8 cellular contexts compared by ENCODE assay signal in genomic region chr1:145465405-145466144, GRCh38. TPM values are rescaled to one million over a fixed set of nuclear protein-coding genes. Genes with fewer than 3 reads are reported as not detected.
DNase-seq lines count a peak whose midpoint lies in the region; TF ChIP-seq lines count a peak whose summit lies in the region.
"Not testable (repeated sequence)": the region's sequence is repeated elsewhere in the genome, so short reads cannot be mapped to it uniquely, and the experiment has no call there.

No MANE protein-coding gene starts in this region.

- not testable (repeated sequence) for H3K9me2 ChIP-seq in MM.1S (replicated peaks; ENCODE audit: insufficient read depth, low read length)

- not testable (repeated sequence) for H3K4me1 ChIP-seq in MM.1S (ENCODE audit: low read length)

- H4K20me1 ChIP-seq in MM.1S (ENCODE audit: insufficient read depth, low read length): not testable (repeated sequence)

- peak overlapping the region; percentile 57 for H3K9ac ChIP-seq in MM.1S (ENCODE audit: low read length)

- TF ChIP-seq CTCF in MM.1S (IDR thresholded peaks at IDR 0.05; ENCODE audit: low read length); foreskin fibroblast (IDR thresholded peaks at IDR 0.05; ENCODE audit: low read depth, low read length): not testable (repeated sequence)

- H3K9me3 ChIP-seq in MM.1S (replicated peaks; ENCODE audit: insufficient read depth, low read length): not testable (repeated sequence)

- peak overlapping the region; percentile 82; the same call in 1 of the 2 replicates for H3K4me2 ChIP-seq in MM.1S (ENCODE audit: low read depth, low read length)

- H3K79me2 ChIP-seq in MM.1S (ENCODE audit: low read length): not testable (repeated sequence)

- H3F3A ChIP-seq in MM.1S (ENCODE audit: insufficient read depth, low read length): not testable (repeated sequence)

- H2AFZ ChIP-seq in MM.1S (ENCODE audit: low read length): not testable (repeated sequence)

- H3K4me3 ChIP-seq in MM.1S (ENCODE audit: low read length) (peak overlapping the region; percentile 58), foreskin fibroblast (ENCODE audit: low read depth in 1 of 2, low read length in 2 of 2) (peak overlapping the region; percentile 34 to 62)

- peak overlapping the region; percentile 74 for H3K27ac ChIP-seq in MM.1S (ENCODE audit: low read length)

- not testable (repeated sequence) for H3K27me3 ChIP-seq in MM.1S (replicated peaks; ENCODE audit: insufficient read depth, low read length)

- DNase-seq in GM04503 (ENCODE audit: low read depth): peak; percentile 73
- DNase-seq in HCEC 1CT: peak; percentile 97
- DNase-seq in MM.1S: peak; percentile 97
- peak; percentile 99 for DNase-seq in SHP77 treated with DMSO at 0.1 percent for 48 hours (lab: John Stamatoyannopoulos, UW)
- DNase-seq in activated gamma-delta T cell treated with Interleukin-2 at 50 U/mL for 16 hours: peak; percentile 39
- DNase-seq in foreskin fibroblast: peak; percentile 92 to 95
- DNase-seq in occipital lobe (lab: John Stamatoyannopoulos, UW): peak; percentile 8
- peak; percentile 69 for DNase-seq in stromal cell of bone marrow (ENCODE audit: low read depth)

- H3K36me3 ChIP-seq in MM.1S (replicated peaks; ENCODE audit: insufficient read depth, low read length): not testable (repeated sequence)

RNA-seq across cellular contexts. Expression of gene NBPF20, which starts 40.2 kb away (rescaled TPM):
- 4.8 TPM for total RNA-seq in occipital lobe

Comparison
In these comparisons a context has a peak if more than half of its experiments do, and no peak if none do; other contexts are left out.
1. Peak in every context shown above with its lines: DNase-seq, H3K4me3 ChIP-seq and H3K27ac ChIP-seq.
2. DNase-seq: peak in every context shown above with its lines; median percentile 99 in SHP77 treated with DMSO at 0.1 percent for 48 hours; 97 in HCEC 1CT; 97 in MM.1S; 94 in foreskin fibroblast; 73 in GM04503; 69 in stromal cell of bone marrow; 39 in activated gamma-delta T cell treated with Interleukin-2 at 50 U/mL for 16 hours; 8 in occipital lobe.